Comparison of ENCODE assay signal across 26 cellular contexts in genomic region chr16:17829826-17830225, GRCh38.
"Had no signal": no experiment of that assay in that cellular context is flagged by ENCODE, and none has a peak within 500 bp of the region (broad histone marks: within the 10 kb centered on the region; RNA-seq: fewer than 3 reads in every experiment).

No MANE protein-coding gene starts in this region.

- H3K4me1 ChIP-seq: breast epithelium, left ventricle myocardium inferior, stomach had no signal

- H3K9me3 ChIP-seq: breast epithelium, left ventricle myocardium inferior, stomach, tibial artery had no signal

- H3K27me3 ChIP-seq: breast epithelium, stomach, tibial artery had no signal

- DNase-seq: activated CD4-positive, alpha-beta memory T cell treated with anti-CD3 and anti-CD28 coated beads for 36 hours; activated CD4-positive, alpha-beta T cell treated with anti-CD3 and anti-CD28 coated beads, Interleukin-2, amount 10 ng/mL, durations not matched to agents 24 days and 14 days; activated CD8-positive, alpha-beta memory T cell treated with anti-CD3 and anti-CD28 coated beads, Interleukin-2, amount 50 U/mL, for 4 hours; activated effector memory CD4-positive, alpha-beta T cell treated with anti-CD3 and anti-CD28 coated beads, Interleukin-2, amount 50 U/mL, for 16 hours; activated naive CD4-positive, alpha-beta T cell treated with anti-CD3 and anti-CD28 coated beads, Interleukin-2, amount 10 ng/mL, durations not matched to agents 7 days and 5 days; activated naive CD8-positive, alpha-beta T cell treated with anti-CD3 and anti-CD28 coated beads, Interleukin-2, amount 10 ng/mL, durations not matched to agents 7 days and 5 days; activated T-cell treated with anti-CD3 and anti-CD28 coated beads, Interleukin-2, amount 50 U/mL, for 1 hour; amniotic stem cell; central memory CD4-positive, alpha-beta T cell; glutamatergic neuron; islet precursor cell; left ventricle myocardium inferior; mesendoderm; posterior cingulate gyrus; right cardiac atrium; stimulated activated CD4-positive, alpha-beta T cell treated with anti-CD3 and anti-CD28 coated beads, Interleukin-15, amount 100 ng/mL, for 24 hours; stimulated activated CD4-positive, alpha-beta T cell treated with anti-CD3 and anti-CD28 coated beads, Interleukin-2, amount 100 ng/mL, for 24 hours; stimulated activated naive B cell treated with anti-CD40 and anti-IgM and Interleukin-4, amounts not matched to agents 10 μg/mL and 1 μg/mL and 100 μg/mL, for 72 hours; stomach; T-helper 17 cell; T1000; tibial artery; WERI-Rb-1 had no signal

- ATAC-seq: activated CD4-positive, CD25-positive, alpha-beta regulatory T cell treated with anti-CD3 and anti-CD28 coated beads, Interleukin-2, amount 50 U/mL, for 24 hours; right cardiac atrium; stimulated activated naive B cell treated with anti-CD40 and anti-IgM and Interleukin-4, amounts not matched to agents 10 μg/mL and 1 μg/mL and 100 μg/mL, for 72 hours; T-helper 17 cell had no signal

- H3K4me3 ChIP-seq: breast epithelium, left ventricle myocardium inferior, lung, stomach, tibial artery had no signal

- H3K27ac ChIP-seq: breast epithelium, left ventricle myocardium inferior, stomach, tibial artery, WERI-Rb-1 had no signal

- H3K36me3 ChIP-seq: breast epithelium, left ventricle myocardium inferior, stomach, tibial artery, WERI-Rb-1 had no signal
